1 cellular context compared by ENCODE assay signal in the genomic region with DNA sequence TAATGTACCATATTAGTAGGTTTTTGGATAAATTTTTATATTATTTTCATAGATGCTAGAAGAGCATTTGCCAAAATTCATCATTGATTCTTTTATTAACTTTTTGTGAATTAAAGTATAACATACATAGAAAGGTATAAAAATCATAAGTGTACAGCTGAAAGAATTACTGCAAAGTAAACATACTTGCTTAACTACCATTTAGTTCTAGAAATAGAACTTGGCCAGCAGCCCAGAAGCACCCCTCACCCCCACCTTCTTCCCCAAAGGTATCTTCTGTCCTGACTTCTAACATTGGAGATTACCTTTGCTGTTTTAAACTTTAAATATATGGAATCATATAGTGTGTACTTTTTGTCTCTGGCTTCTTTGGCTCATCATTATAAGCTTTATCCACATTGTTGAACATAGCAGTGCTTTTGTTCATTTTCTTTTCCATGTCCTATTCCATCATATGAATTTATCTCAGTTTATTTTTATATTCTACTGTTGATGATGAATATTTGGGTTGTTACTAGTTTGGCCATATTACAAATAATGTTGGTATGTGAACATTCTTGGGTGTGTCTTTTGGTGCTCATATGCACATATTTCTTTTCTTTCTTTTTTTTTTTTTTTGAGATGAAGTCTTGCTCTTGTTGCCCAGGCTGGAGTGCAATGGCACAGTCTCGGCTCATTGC.
A peak's percentile ranks its signal among the peaks of the same experiment; 100 is the strongest.
TF ChIP-seq lines count a peak whose summit lies in the region.

No MANE protein-coding gene starts in this region.

TF ChIP-seq in K562, 482 proteins besides CTCF, POLR2A, EP300 and RAD21 (continued from another document):
- TF ChIP-seq MEIS2 (IDR thresholded peaks at IDR 0.05; ENCODE audit: partially characterized antibody) (peak; percentile 90), FOXA1 (IDR thresholded peaks at IDR 0.05; ENCODE audit: borderline replicate concordance) (0 out of 2 replicates have a peak, but pooled peaks have one; percentile 37), SNIP1 (IDR thresholded peaks at IDR 0.05; ENCODE audit: low read depth) (no peak), MEF2D (tag; conservative IDR thresholded peaks at IDR 0.05; ENCODE audit: low read depth) (peak; percentile 79)
- TF ChIP-seq, protein P1, sequence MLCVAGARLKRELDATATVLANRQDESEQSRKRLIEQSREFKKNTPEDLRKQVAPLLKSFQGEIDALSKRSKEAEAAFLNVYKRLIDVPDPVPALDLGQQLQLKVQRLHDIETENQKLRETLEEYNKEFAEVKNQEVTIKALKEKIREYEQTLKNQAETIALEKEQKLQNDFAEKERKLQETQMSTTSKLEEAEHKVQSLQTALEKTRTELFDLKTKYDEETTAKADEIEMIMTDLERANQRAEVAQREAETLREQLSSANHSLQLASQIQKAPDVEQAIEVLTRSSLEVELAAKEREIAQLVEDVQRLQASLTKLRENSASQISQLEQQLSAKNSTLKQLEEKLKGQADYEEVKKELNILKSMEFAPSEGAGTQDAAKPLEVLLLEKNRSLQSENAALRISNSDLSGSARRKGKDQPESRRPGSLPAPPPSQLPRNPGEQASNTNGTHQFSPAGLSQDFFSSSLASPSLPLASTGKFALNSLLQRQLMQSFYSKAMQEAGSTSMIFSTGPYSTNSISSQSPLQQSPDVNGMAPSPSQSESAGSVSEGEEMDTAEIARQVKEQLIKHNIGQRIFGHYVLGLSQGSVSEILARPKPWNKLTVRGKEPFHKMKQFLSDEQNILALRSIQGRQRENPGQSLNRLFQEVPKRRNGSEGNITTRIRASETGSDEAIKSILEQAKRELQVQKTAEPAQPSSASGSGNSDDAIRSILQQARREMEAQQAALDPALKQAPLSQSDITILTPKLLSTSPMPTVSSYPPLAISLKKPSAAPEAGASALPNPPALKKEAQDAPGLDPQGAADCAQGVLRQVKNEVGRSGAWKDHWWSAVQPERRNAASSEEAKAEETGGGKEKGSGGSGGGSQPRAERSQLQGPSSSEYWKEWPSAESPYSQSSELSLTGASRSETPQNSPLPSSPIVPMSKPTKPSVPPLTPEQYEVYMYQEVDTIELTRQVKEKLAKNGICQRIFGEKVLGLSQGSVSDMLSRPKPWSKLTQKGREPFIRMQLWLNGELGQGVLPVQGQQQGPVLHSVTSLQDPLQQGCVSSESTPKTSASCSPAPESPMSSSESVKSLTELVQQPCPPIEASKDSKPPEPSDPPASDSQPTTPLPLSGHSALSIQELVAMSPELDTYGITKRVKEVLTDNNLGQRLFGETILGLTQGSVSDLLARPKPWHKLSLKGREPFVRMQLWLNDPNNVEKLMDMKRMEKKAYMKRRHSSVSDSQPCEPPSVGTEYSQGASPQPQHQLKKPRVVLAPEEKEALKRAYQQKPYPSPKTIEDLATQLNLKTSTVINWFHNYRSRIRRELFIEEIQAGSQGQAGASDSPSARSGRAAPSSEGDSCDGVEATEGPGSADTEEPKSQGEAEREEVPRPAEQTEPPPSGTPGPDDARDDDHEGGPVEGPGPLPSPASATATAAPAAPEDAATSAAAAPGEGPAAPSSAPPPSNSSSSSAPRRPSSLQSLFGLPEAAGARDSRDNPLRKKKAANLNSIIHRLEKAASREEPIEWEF (CRISPR knock-in tag; IDR thresholded peaks at IDR 0.05), result no peak
